Comparison of ENCODE assay signal across 8 cellular contexts in genomic region chr5:137666109-137666850, GRCh38.
DNase-seq lines count a peak whose midpoint lies in the region; ATAC-seq and TF ChIP-seq lines count a peak whose summit lies in the region.

No MANE protein-coding gene starts in this region.

- peaks cover 26% of the 10 kb centered on the region for H3K4me1 Mint-ChIP-seq in activated CD8-positive, alpha-beta T cell treated with anti-CD3 and anti-CD28 coated beads for 36 hours (ENCODE audit: low read depth)
- peaks cover 7 to 24% of the 10 kb centered on the region in 2 donors for H3K4me1 Mint-ChIP-seq in stimulated activated naive B cell treated with anti-CD40 and anti-IgM and Interleukin-4, amounts not matched to agents 10 μg/mL and 1 μg/mL and 100 μg/mL, for 72 hours

- H3K9me3 Mint-ChIP-seq in activated CD8-positive, alpha-beta T cell treated with anti-CD3 and anti-CD28 coated beads for 36 hours, result no peaks in the 10 kb centered on the region
- no peaks in the 10 kb centered on the region for H3K9me3 Mint-ChIP-seq in stimulated activated naive B cell treated with anti-CD40 and anti-IgM and Interleukin-4, amounts not matched to agents 10 μg/mL and 1 μg/mL and 100 μg/mL, for 72 hours

- no peak for TF ChIP-seq EP300 in ovary (IDR thresholded peaks at IDR 0.05)

- H3K4me1 ChIP-seq in A673 (ENCODE audit: insufficient read depth, low read length, poor library complexity, severe bottlenecking), result no peaks in the 10 kb centered on the region
- H3K4me1 ChIP-seq in ovary (ENCODE audit: insufficient read depth), result peaks cover 10% of the 10 kb centered on the region

- H3K27ac Mint-ChIP-seq in activated CD8-positive, alpha-beta T cell treated with anti-CD3 and anti-CD28 coated beads for 36 hours, result peak overlapping the region; percentile 76
- peak overlapping the region; percentile 70 for H3K27ac Mint-ChIP-seq in stimulated activated naive B cell treated with anti-CD40 and anti-IgM and Interleukin-4, amounts not matched to agents 10 μg/mL and 1 μg/mL and 100 μg/mL, for 72 hours

- no peaks in the 10 kb centered on the region for H3K27me3 Mint-ChIP-seq in activated CD8-positive, alpha-beta T cell treated with anti-CD3 and anti-CD28 coated beads for 36 hours
- H3K27me3 Mint-ChIP-seq in stimulated activated naive B cell treated with anti-CD40 and anti-IgM and Interleukin-4, amounts not matched to agents 10 μg/mL and 1 μg/mL and 100 μg/mL, for 72 hours, result no peaks in the 10 kb centered on the region

- H3K4me3 Mint-ChIP-seq in activated CD8-positive, alpha-beta T cell treated with anti-CD3 and anti-CD28 coated beads for 36 hours, result no peak overlapping the region
- peak overlapping the region in 1 of 2 donors; percentile 63 for H3K4me3 Mint-ChIP-seq in stimulated activated naive B cell treated with anti-CD40 and anti-IgM and Interleukin-4, amounts not matched to agents 10 μg/mL and 1 μg/mL and 100 μg/mL, for 72 hours

- WGBS in ovary, 3 donors, result 33 to 37% (median 34%) methylated on average over 4 of the region's 4 CpGs

- POLR2A ChIA-PET in activated CD8-positive, alpha-beta T cell treated with anti-CD3 and anti-CD28 coated beads for 36 hours (lab: Charles Lee), result interaction anchor here (1.0 kb wide), 1 partner anchor 87 kb away, joined by 4 read pairs; no protein-coding TSS in a partner anchor
- POLR2A ChIA-PET in A673 (lab: Charles Lee; ENCODE audit: low non-redundant PET), result no interaction called here

- no peaks in the 10 kb centered on the region for H3K36me3 Mint-ChIP-seq in activated CD8-positive, alpha-beta T cell treated with anti-CD3 and anti-CD28 coated beads for 36 hours (ENCODE audit: low read depth)
- peaks cover 0 to 4% of the 10 kb centered on the region in 2 donors for H3K36me3 Mint-ChIP-seq in stimulated activated naive B cell treated with anti-CD40 and anti-IgM and Interleukin-4, amounts not matched to agents 10 μg/mL and 1 μg/mL and 100 μg/mL, for 72 hours

- no TSS peak for BruUV-seq in A673 (replicated peaks; lab: Mats Ljungman, UMichigan)

- TF ChIP-seq CTCF in activated CD8-positive, alpha-beta T cell treated with anti-CD3 and anti-CD28 coated beads for 36 hours (IDR thresholded peaks at IDR 0.05), result no peak
- no peak for TF ChIP-seq CTCF in A673 (conservative IDR thresholded peaks at IDR 0.05; ENCODE audit: low read depth, low read length)
- no peak for TF ChIP-seq CTCF in ovary (IDR thresholded peaks at IDR 0.05)

- intact Hi-C loops in activated CD8-positive, alpha-beta T cell treated with anti-CD3 and anti-CD28 coated beads for 36 hours (cut with micrococcal nuclease), result no loop called here
- intact Hi-C loops in A673 (cut with micrococcal nuclease; ENCODE audit: unreplicated experiment) (loop anchor here (10.0 kb wide), 1 partner anchor 469 kb away; the partner anchor contains the start of gene NME5), ovary (cut with DNase I) (no loop called here)

- CTCF ChIA-PET in activated CD8-positive, alpha-beta T cell treated with anti-CD3 and anti-CD28 coated beads for 36 hours (lab: Charles Lee), result interaction anchor here (0.8 to 4.3 kb wide), 13 partner anchors 10 to 403 kb away, joined by 3 to 33 read pairs (median 4); partner anchors contain the start of gene KLHL3
- CTCF ChIA-PET in A673 (lab: Charles Lee), result interaction anchor here (1.0 kb wide), 1 partner anchor 76 kb away, joined by 3 read pairs; no protein-coding TSS in a partner anchor

- ATAC-seq in GM19467 (IDR thresholded peaks at IDR 0.05; ENCODE audit: unreplicated experiment), result peak; percentile 96
- ATAC-seq in HG03521 (IDR thresholded peaks at IDR 0.05; ENCODE audit: unreplicated experiment), result peak; percentile 99
- peak; percentile 99 for ATAC-seq in activated CD8-positive, alpha-beta T cell treated with anti-CD3 and anti-CD28 coated beads for 36 hours
- ATAC-seq in stimulated activated naive B cell treated with anti-CD40 and anti-IgM and Interleukin-4, amounts not matched to agents 10 μg/mL and 1 μg/mL and 100 μg/mL, for 72 hours (replicated peaks), result peak; percentile 100

- H3K36me3 ChIP-seq in A673 (ENCODE audit: insufficient read depth, low read length, poor library complexity, severe bottlenecking), result no peaks in the 10 kb centered on the region
- no peaks in the 10 kb centered on the region for H3K36me3 ChIP-seq in ovary

- no peaks in the 10 kb centered on the region for H3K9me3 ChIP-seq in A673 (ENCODE audit: low read depth, low read length, poor library complexity, severe bottlenecking)
- H3K9me3 ChIP-seq in ovary, result no peaks in the 10 kb centered on the region

- no peak for TF ChIP-seq POLR2A in ovary (IDR thresholded peaks at IDR 0.05)

- H3K4me3 ChIP-seq in A673 (ENCODE audit: low read depth, low read length, poor library complexity, severe bottlenecking), result no peak overlapping the region
- no peak overlapping the region for H3K4me3 ChIP-seq in ovary

- H3K27me3 ChIP-seq in A673 (replicated peaks; ENCODE audit: insufficient read depth, low read depth, low read length, poor library complexity), result peaks cover 6% of the 10 kb centered on the region
- no peaks in the 10 kb centered on the region for H3K27me3 ChIP-seq in ovary

- DNase-seq in CD1c-positive myeloid dendritic cell (ENCODE audit: extremely low spot score) (peak; percentile 65), germinal center (ENCODE audit: low spot score) (peak; percentile 48), A673 (ENCODE audit: low spot score) (no peak), ovary (no peak)
- peak; percentile 71 for DNase-seq in activated CD8-positive, alpha-beta T cell treated with anti-CD3 and anti-CD28 coated beads for 36 hours
- DNase-seq in stimulated activated naive B cell treated with anti-CD40 and anti-IgM and Interleukin-4, amounts not matched to agents 10 μg/mL and 1 μg/mL and 100 μg/mL, for 72 hours, result peak; percentile 32

- H3K27ac ChIP-seq in A673 (ENCODE audit: low read depth, low read length, poor library complexity, severe bottlenecking) (no peak overlapping the region), ovary (peak overlapping the region in 1 of 2 donors; percentile 43)

Comparison
In these comparisons a context has a peak if more than half of its experiments do, and no peak if none do; other contexts are left out.
1. DNase-seq: peak in CD1c-positive myeloid dendritic cell (single experiment), activated CD8-positive, alpha-beta T cell treated with anti-CD3 and anti-CD28 coated beads for 36 hours (single experiment), germinal center (single experiment) and stimulated activated naive B cell treated with anti-CD40 and anti-IgM and Interleukin-4, amounts not matched to agents 10 μg/mL and 1 μg/mL and 100 μg/mL, for 72 hours (single experiment); none in A673 (single experiment) and ovary (0 of 5).
2. Peak in every context shown above with its lines, with median percentiles within 50 percentile points of each other: ATAC-seq.